Comparison of ENCODE assay signal across 15 cellular contexts in the genomic region with DNA sequence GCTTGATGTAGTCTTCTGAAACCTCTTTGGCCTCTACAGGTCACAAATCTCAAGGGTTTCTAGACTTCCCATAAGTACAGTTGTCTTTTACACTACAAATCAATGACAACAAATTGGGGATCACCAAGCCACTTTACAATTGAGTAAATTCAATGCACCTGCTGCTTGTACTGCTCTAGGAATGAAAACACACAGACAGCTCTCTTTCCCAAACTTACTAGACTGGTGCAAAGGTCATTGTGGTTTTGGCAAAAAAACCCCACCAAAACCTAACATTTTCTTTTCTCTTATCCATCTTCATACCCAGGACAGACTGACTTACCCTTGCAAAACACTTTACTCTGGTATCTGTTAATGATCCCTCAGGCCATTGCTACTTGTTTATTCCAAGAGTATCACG. TPM values are rescaled to one million over a fixed set of nuclear protein-coding genes. Genes with fewer than 3 reads are reported as not detected.
DNase-seq lines count a peak whose midpoint lies in the region; ATAC-seq and TF ChIP-seq lines count a peak whose summit lies in the region.
"Had no signal": no experiment of that assay in that cellular context is flagged by ENCODE, and none has a peak within 500 bp of the region (broad histone marks: within the 10 kb centered on the region; RNA-seq: fewer than 3 reads in every experiment).

No MANE protein-coding gene starts in this region.

- no peak for ATAC-seq in activated T-cell treated with anti-CD3 and anti-CD28 coated beads, Interleukin-2, amount 50 U/mL, for 4 hours
- no peak for ATAC-seq in GM21526 (IDR thresholded peaks at IDR 0.05; ENCODE audit: low FRiP score, unreplicated experiment)
- no peak for ATAC-seq in SK-N-SH treated with all-trans-retinoic acid at 6 μM for 48 hours
- ATAC-seq in GM19397 (IDR thresholded peaks at IDR 0.05; ENCODE audit: unreplicated experiment) = no peak

- peak overlapping the region; percentile 96 for H3K4me3 Mint-ChIP-seq in activated T-cell treated with anti-CD3 and anti-CD28 coated beads, Interleukin-2, amount 50 U/mL, for 4 hours
- peak overlapping the region; percentile 100 for H3K4me3 Mint-ChIP-seq in activated naive CD8-positive, alpha-beta T cell
- peak overlapping the region; percentile 72 for H3K4me3 Mint-ChIP-seq in neural crest cell

- H4K20me1 ChIP-seq in MM.1S (ENCODE audit: insufficient read depth, low read length) = 0 out of 2 replicates have a peak, but pooled peaks cover 5% of the 10 kb centered on the region

- H3K9me3 ChIP-seq in MM.1S (replicated peaks; ENCODE audit: insufficient read depth, low read length) = no peaks in the 10 kb centered on the region

- no peaks in the 10 kb centered on the region for H3K9me2 ChIP-seq in MM.1S (replicated peaks; ENCODE audit: insufficient read depth, low read length)

- no peak overlapping the region for H2AFZ ChIP-seq in MM.1S (ENCODE audit: low read length)

- peaks cover 18% of the 10 kb centered on the region for H3K4me1 ChIP-seq in MM.1S (ENCODE audit: low read length)

- H3K4me1 Mint-ChIP-seq in activated T-cell treated with anti-CD3 and anti-CD28 coated beads, Interleukin-2, amount 50 U/mL, for 4 hours (ENCODE audit: low read depth) = peaks cover 35% of the 10 kb centered on the region
- peaks cover 35% of the 10 kb centered on the region for H3K4me1 Mint-ChIP-seq in activated naive CD8-positive, alpha-beta T cell (ENCODE audit: low read depth)
- peaks cover 41% of the 10 kb centered on the region for H3K4me1 Mint-ChIP-seq in neural crest cell

- H3K27ac Mint-ChIP-seq in activated naive CD8-positive, alpha-beta T cell = peak overlapping the region; percentile 97
- H3K27ac Mint-ChIP-seq in neural crest cell (ENCODE audit: unreplicated experiment) = no peak overlapping the region

- peaks cover 10% of the 10 kb centered on the region; the same call in 1 of the 2 replicates for H3F3A ChIP-seq in MM.1S (ENCODE audit: insufficient read depth, low read length)

- H3K9me3 Mint-ChIP-seq in activated T-cell treated with anti-CD3 and anti-CD28 coated beads, Interleukin-2, amount 50 U/mL, for 4 hours = no peaks in the 10 kb centered on the region
- H3K9me3 Mint-ChIP-seq in activated naive CD8-positive, alpha-beta T cell (ENCODE audit: low read depth) = no peaks in the 10 kb centered on the region
- H3K9me3 Mint-ChIP-seq in neural crest cell = no peaks in the 10 kb centered on the region

- H3K27me3 Mint-ChIP-seq in activated T-cell treated with anti-CD3 and anti-CD28 coated beads, Interleukin-2, amount 50 U/mL, for 4 hours (ENCODE audit: low read depth) = no peaks in the 10 kb centered on the region
- H3K27me3 Mint-ChIP-seq in activated naive CD8-positive, alpha-beta T cell = no peaks in the 10 kb centered on the region
- H3K27me3 Mint-ChIP-seq in neural crest cell (ENCODE audit: low read depth) = no peaks in the 10 kb centered on the region

- no peak overlapping the region for H3K9ac ChIP-seq in MM.1S (ENCODE audit: low read length)

- H3K27me3 ChIP-seq in MM.1S (replicated peaks; ENCODE audit: insufficient read depth, low read length) = no peaks in the 10 kb centered on the region

- DNase-seq in activated T-cell treated with anti-CD3 and anti-CD28 coated beads, Interleukin-2, amount 50 U/mL, for 4 hours = no peak
- DNase-seq in activated T-cell treated with anti-CD3 and anti-CD28 coated beads, Interleukin-2, amount 50 U/mL, for 1 hour = no peak
- no peak for DNase-seq in MM.1S
- DNase-seq in neural crest cell (ENCODE audit: low read depth, low spot score) = no peak
- DNase-seq: islet precursor cell, KBM-7, NCI-H146, NCI-H524, RPMI8226, T-helper 9 cell had no signal

- no peak overlapping the region for H3K4me3 ChIP-seq in MM.1S (ENCODE audit: low read length)
- H3K4me3 ChIP-seq: skin epidermis had no signal

- TF ChIP-seq CTCF in MM.1S (IDR thresholded peaks at IDR 0.05; ENCODE audit: low read length) = no peak
- no peak for TF ChIP-seq CTCF in neural crest cell (conservative IDR thresholded peaks at IDR 0.05)

- H3K4me2 ChIP-seq in MM.1S (ENCODE audit: low read depth, low read length) = peak overlapping the region; percentile 84; the same call in 1 of the 2 replicates

- H3K36me3 ChIP-seq in MM.1S (replicated peaks; ENCODE audit: insufficient read depth, low read length) = peaks cover 32% of the 10 kb centered on the region

- H3K79me2 ChIP-seq in MM.1S (ENCODE audit: low read length) = peaks cover 44% of the 10 kb centered on the region

- H3K27ac ChIP-seq in MM.1S (ENCODE audit: low read length) = no peak overlapping the region

- peaks cover 31% of the 10 kb centered on the region for H3K36me3 Mint-ChIP-seq in activated T-cell treated with anti-CD3 and anti-CD28 coated beads, Interleukin-2, amount 50 U/mL, for 4 hours (ENCODE audit: insufficient read depth)
- H3K36me3 Mint-ChIP-seq in activated naive CD8-positive, alpha-beta T cell = peaks cover 5% of the 10 kb centered on the region
- H3K36me3 Mint-ChIP-seq in neural crest cell (ENCODE audit: low read depth) = peaks cover 5% of the 10 kb centered on the region

TF ChIP-seq in SK-N-SH treated with all-trans-retinoic acid at 6 μM for 48 hours, 23 proteins besides CTCF, POLR2A, EP300 and RAD21:
- TF ChIP-seq ZNF8 (CRISPR knock-in tag; IDR thresholded peaks at IDR 0.05) = no peak
- no peak for TF ChIP-seq TCF4 (CRISPR knock-in tag; IDR thresholded peaks at IDR 0.05; ENCODE audit: borderline replicate concordance)
- no peak for TF ChIP-seq OSR1 (CRISPR knock-in tag; IDR thresholded peaks at IDR 0.05)

RNA-seq across cellular contexts. Expression of a gene that starts 2.7 kb away (rescaled TPM):
- 100 to 1,000 TPM; 192 to 217 (median 203) TPM for total RNA-seq in activated T-cell treated with anti-CD3 and anti-CD28 coated beads, Interleukin-2, amount 50 U/mL, for 4 hours
- total RNA-seq in neural crest cell = 143 and 151 TPM in 2 replicates

RNA-seq across cellular contexts. Expression of a gene that starts 32.4 kb away (rescaled TPM):
- total RNA-seq in activated T-cell treated with anti-CD3 and anti-CD28 coated beads, Interleukin-2, amount 50 U/mL, for 4 hours = 10 to 100 TPM; 10.3 to 15.5 (median 12.1) TPM
- 108 and 111 TPM in 2 replicates for total RNA-seq in neural crest cell

RNA-seq across cellular contexts. Expression of a gene that starts 42.6 kb away (rescaled TPM):
- total RNA-seq in activated T-cell treated with anti-CD3 and anti-CD28 coated beads, Interleukin-2, amount 50 U/mL, for 4 hours = 1 to 10 TPM; 2.3 to 7.6 (median 5.4) TPM
- 5.8 and 7.0 TPM in 2 replicates for total RNA-seq in neural crest cell
